In genomic region chr3:120596116-120596852, GRCh38 we compare ENCODE assay signal across 8 cellular contexts. TPM values are rescaled to one million over a fixed set of nuclear protein-coding genes. Genes with fewer than 3 reads are reported as not detected.
DNase-seq lines count a peak whose midpoint lies in the region; ATAC-seq, FAIRE-seq and TF ChIP-seq lines count a peak whose summit lies in the region.

Gene NDUFB4 (plus strand): TSS chr3:120596336. CDS start chr3:120596360, 24 bp downstream.

- H3K4me1 ChIP-seq in small intestine (ENCODE audit: control insufficient read depth in 2 of 2, insufficient read depth in 1 of 2, low read depth in 1 of 2, low read length in 1 of 2), result peaks cover 0 to 10% of the 10 kb centered on the region in 2 donors

- H3K27ac Mint-ChIP-seq in WTC11, result peak within 1 kb of the TSS; percentile 96

- TF ChIP-seq CTCF in AG04450 (IDR thresholded peaks at IDR 0.05; ENCODE audit: low read depth, low read length), result no peak
- TF ChIP-seq CTCF in WTC11 (IDR thresholded peaks at IDR 0.05), result no peak
- no peak for TF ChIP-seq CTCF in cardiac fibroblast (IDR thresholded peaks at IDR 0.05; ENCODE audit: low read depth, low read length)

- H3K9me3 ChIP-seq in AG04450 (ENCODE audit: control insufficient read depth, insufficient read depth, low read length) (no peaks in the 10 kb centered on the region), small intestine (ENCODE audit: control insufficient read depth, low read depth) (no peaks in the 10 kb centered on the region)

- POLR2A ChIA-PET in AG04450 (lab: Yijun Ruan, JAX), result interaction anchor here (0.5 to 1.3 kb wide), 9 partner anchors 9 to 199 kb away, joined by 3 to 6 read pairs (median 5); partner anchors contain the start of genes GTF2E1 and RABL3
- POLR2A ChIA-PET in WTC11 (lab: Charles Lee), result interaction anchor here (0.6 to 1.1 kb wide), 8 partner anchors 8 to 312 kb away, joined by 3 to 5 read pairs (median 3); partner anchors contain the start of gene STXBP5L

- CTCF ChIA-PET in AG04450 (lab: Charles Lee) (interaction anchor here (0.9 to 4.5 kb wide), 6 partner anchors 27 to 351 kb away, joined by 3 to 41 read pairs (median 16); no protein-coding TSS in a partner anchor), WTC11 (lab: Charles Lee) (interaction anchor here (0.6 to 2.1 kb wide), 8 partner anchors 9 to 1933 kb away, joined by 3 to 18 read pairs (median 6); no protein-coding TSS in a partner anchor)

- H3K27me3 Mint-ChIP-seq in WTC11 (ENCODE audit: low read depth), result peaks cover 3% of the 10 kb centered on the region; the same call in 1 of the 2 replicates

- H3K36me3 Mint-ChIP-seq in WTC11, result peaks cover 9% of the 10 kb centered on the region

- peaks cover 0 to 5% of the 10 kb centered on the region in 2 donors for H3K36me3 ChIP-seq in small intestine (ENCODE audit: control insufficient read depth in 2 of 2, insufficient read depth in 2 of 2, low read length in 2 of 2)

- H3K4me3 Mint-ChIP-seq in WTC11, result peak within 1 kb of the TSS; percentile 89

- H3K27me3 ChIP-seq in AG04450 (ENCODE audit: control insufficient read depth, insufficient read depth, low read length) (no peaks in the 10 kb centered on the region), small intestine (ENCODE audit: control insufficient read depth in 2 of 2, insufficient read depth in 2 of 2, low read length in 2 of 2) (no peaks in the 10 kb centered on the region)

- no peaks in the 10 kb centered on the region for H3K9me3 Mint-ChIP-seq in WTC11

- 0 to 1% (median 0%) methylated on average over 53 of the region's 53 CpGs for WGBS in small intestine, 3 donors

- H3K27ac ChIP-seq in AG04450 (ENCODE audit: low read depth, low read length), result peak within 1 kb of the TSS; percentile 88
- peak within 1 kb of the TSS; percentile 50 to 94 for H3K27ac ChIP-seq in small intestine (ENCODE audit: low read depth in 1 of 2, low read length in 1 of 2)

- peaks cover 8% of the 10 kb centered on the region for H3K4me1 Mint-ChIP-seq in WTC11

- H3K4me3 ChIP-seq in AG04450 (ENCODE audit: low read depth, low read length), result peak within 1 kb of the TSS; percentile 85
- peak within 1 kb of the TSS; percentile 78 to 83 for H3K4me3 ChIP-seq in cardiac fibroblast (replicated peaks in 1 of 2; ENCODE audit: low read depth in 2 of 2, low read length in 2 of 2)
- peak within 1 kb of the TSS; percentile 63 to 72 for H3K4me3 ChIP-seq in small intestine (ENCODE audit: low read depth in 1 of 2, low read length in 2 of 2)

- peak; percentile 10 for FAIRE-seq in small intestine (lab: Jason Lieb, UNC)

- ATAC-seq in GM18909 (IDR thresholded peaks at IDR 0.05; ENCODE audit: poor library complexity, unreplicated experiment) (peak; percentile 93), HG03175 (IDR thresholded peaks at IDR 0.05; ENCODE audit: unreplicated experiment) (peak; percentile 92), WTC11 (peak; percentile 98)

- DNase-seq in AG04450 (ENCODE audit: low read depth, low spot score) (peak; percentile 98), NCI-H226 (peak; percentile 86), WTC11 (ENCODE audit: low spot score) (peak; percentile 98), cardiac fibroblast (ENCODE audit: low read depth in 2 of 2) (peak; percentile 99), iPS-NIHi11 (ENCODE audit: low spot score) (peak; percentile 98), small intestine (peak; percentile 99)

TF ChIP-seq in WTC11, 78 proteins besides CTCF, POLR2A, EP300 and RAD21:
- TF ChIP-seq ZBTB21 (CRISPR knock-in tag; IDR thresholded peaks at IDR 0.05; ENCODE audit: borderline replicate concordance) (peak; percentile 67; the same call in 1 of the 2 replicates), GTF2I (CRISPR knock-in tag; conservative IDR thresholded peaks at IDR 0.05) (peak; percentile 81; the same call in 1 of the 2 replicates), SP1 (CRISPR knock-in tag; conservative IDR thresholded peaks at IDR 0.05) (0 out of 2 replicates have a peak, but pooled peaks have one; percentile 1), TP53 (CRISPR knock-in tag; IDR thresholded peaks at IDR 0.05) (peak; percentile 28; the same call in 1 of the 2 replicates), ATF2 (CRISPR knock-in tag; IDR thresholded peaks at IDR 0.05; ENCODE audit: borderline replicate concordance, low read depth) (no peak), NR3C1 (CRISPR knock-in tag; conservative IDR thresholded peaks at IDR 0.05; ENCODE audit: low read depth) (no peak), EMX1 (CRISPR knock-in tag; IDR thresholded peaks at IDR 0.05) (no peak), FOXP1 (CRISPR knock-in tag; IDR thresholded peaks at IDR 0.05; ENCODE audit: borderline replicate concordance) (peak; percentile 71; the same call in 1 of the 2 replicates), CREB1 (CRISPR knock-in tag; IDR thresholded peaks at IDR 0.05) (no peak), NFE2L1 (CRISPR knock-in tag; IDR thresholded peaks at IDR 0.05) (no peak), CDX4 (CRISPR knock-in tag; IDR thresholded peaks at IDR 0.05; ENCODE audit: borderline replicate concordance) (no peak), ZNF219 (CRISPR knock-in tag; IDR thresholded peaks at IDR 0.05; ENCODE audit: borderline replicate concordance) (no peak)

RNA-seq across cellular contexts. Expression of gene NDUFB4, which starts in this region (rescaled TPM):
- 174 and 183 TPM in 2 replicates for polyA plus RNA-seq in AG04450 (2011; rRNA removed)
- polyA minus RNA-seq in AG04450 (2011; rRNA and poly(A)+ RNA removed), result 166 and 267 TPM in 2 replicates
- total RNA-seq in WTC11 (2021), result 174 to 237 TPM (median 223 TPM) in 3 replicates
- polyA plus RNA-seq in small intestine, result 100 to 1,000 TPM; 241 to 263 (median 261) TPM

Comparison
In these comparisons a context has a peak if more than half of its experiments do, and no peak if none do; other contexts are left out.
1. Peak in every context shown above with its lines: DNase-seq, ATAC-seq, H3K4me3 ChIP-seq and H3K27ac ChIP-seq.